ENCODE assay signal across 13 cellular contexts in genomic region chr7:85068796-85069195, GRCh38.
DNase-seq lines count a peak whose midpoint lies in the region; ATAC-seq and TF ChIP-seq lines count a peak whose summit lies in the region.
"Had no signal": no experiment of that assay in that cellular context is flagged by ENCODE, and none has a peak within 500 bp of the region (broad histone marks: within the 10 kb centered on the region; RNA-seq: fewer than 3 reads in every experiment).

No MANE protein-coding gene starts in this region.

- no peak for TF ChIP-seq POLR2A in gastroesophageal sphincter (IDR thresholded peaks at IDR 0.05)
- no peak for TF ChIP-seq POLR2A in transverse colon (IDR thresholded peaks at IDR 0.05)

- no peaks in the 10 kb centered on the region for H3K27me3 ChIP-seq in heart right ventricle
- no peaks in the 10 kb centered on the region for H3K27me3 ChIP-seq in left ventricle myocardium inferior (ENCODE audit: low read depth)
- peaks cover 4% of the 10 kb centered on the region for H3K27me3 ChIP-seq in adipocyte (replicated peaks; ENCODE audit: control insufficient read depth, insufficient read depth, low read length)
- no peaks in the 10 kb centered on the region for H3K27me3 ChIP-seq in gastroesophageal sphincter
- H3K27me3 ChIP-seq in aorta (ENCODE audit: control insufficient read depth in 1 of 2, insufficient read depth in 2 of 2, low read length in 1 of 2): no peaks in the 10 kb centered on the region
- H3K27me3 ChIP-seq in transverse colon: no peaks in the 10 kb centered on the region
- H3K27me3 ChIP-seq: right lobe of liver, upper lobe of left lung had no signal

- intact Hi-C loops in heart right ventricle (cut with DNase I): loop anchor here in 1 of 10 donors (10.0 kb wide), 1 partner anchor 116 kb away; the partner anchor contains the start of gene SEMA3D
- intact Hi-C loops in left ventricle myocardium inferior (cut with micrococcal nuclease): no loop called here
- intact Hi-C loops in aorta (cut with DNase I): loop anchor here in 1 of 2 donors (5.0 kb wide), 2 partner anchors 34 to 104 kb away; no protein-coding TSS in a partner anchor
- intact Hi-C loops in transverse colon (cut with DNase I; ENCODE audit: low total_unique reads): no loop called here

- no peaks in the 10 kb centered on the region for H3K36me3 ChIP-seq in heart right ventricle
- H3K36me3 ChIP-seq in left ventricle myocardium inferior: no peaks in the 10 kb centered on the region
- H3K36me3 ChIP-seq in adipocyte (ENCODE audit: control insufficient read depth, insufficient read depth, low read length, severe bottlenecking): no peaks in the 10 kb centered on the region
- no peaks in the 10 kb centered on the region for H3K36me3 ChIP-seq in gastroesophageal sphincter
- H3K36me3 ChIP-seq in aorta (ENCODE audit: control insufficient read depth in 1 of 2, insufficient read depth in 2 of 2, low read length in 1 of 2): no peaks in the 10 kb centered on the region
- no peaks in the 10 kb centered on the region for H3K36me3 ChIP-seq in transverse colon
- H3K36me3 ChIP-seq: right lobe of liver, upper lobe of left lung had no signal

- no peak overlapping the region for H3K9ac ChIP-seq in adipocyte (ENCODE audit: low read length)

- H3K27ac ChIP-seq in heart right ventricle: no peak overlapping the region
- H3K27ac ChIP-seq in left ventricle myocardium inferior (replicated peaks): no peak overlapping the region
- no peak overlapping the region for H3K27ac ChIP-seq in gastroesophageal sphincter
- H3K27ac ChIP-seq in aorta (ENCODE audit: low read depth in 1 of 2, low read length in 2 of 2): no peak overlapping the region
- no peak overlapping the region for H3K27ac ChIP-seq in transverse colon
- H3K27ac ChIP-seq: right lobe of liver, upper lobe of left lung had no signal

- no peak overlapping the region for H3K4me3 ChIP-seq in heart right ventricle
- no peak overlapping the region for H3K4me3 ChIP-seq in left ventricle myocardium inferior
- no peak overlapping the region for H3K4me3 ChIP-seq in adipocyte (ENCODE audit: low read length)
- H3K4me3 ChIP-seq in gastroesophageal sphincter: no peak overlapping the region
- H3K4me3 ChIP-seq in aorta (ENCODE audit: low read length in 2 of 2): no peak overlapping the region
- no peak overlapping the region for H3K4me3 ChIP-seq in transverse colon
- H3K4me3 ChIP-seq: right lobe of liver, upper lobe of left lung had no signal

- H3K9me3 ChIP-seq in heart right ventricle (no peaks in the 10 kb centered on the region), left ventricle myocardium inferior (replicated peaks) (no peaks in the 10 kb centered on the region), adipocyte (ENCODE audit: control insufficient read depth, low read length) (no peaks in the 10 kb centered on the region), gastroesophageal sphincter (no peaks in the 10 kb centered on the region), aorta (ENCODE audit: control insufficient read depth, low read length) (no peaks in the 10 kb centered on the region), transverse colon (no peaks in the 10 kb centered on the region)
- H3K9me3 ChIP-seq: right lobe of liver, upper lobe of left lung had no signal

- H3K4me1 ChIP-seq in heart right ventricle (peaks cover 0 to 25% (median 8%) of the 10 kb centered on the region in 9 donors), left ventricle myocardium inferior (peaks cover 22% of the 10 kb centered on the region), adipocyte (ENCODE audit: control insufficient read depth, insufficient read depth, low read length) (peaks cover 17% of the 10 kb centered on the region), gastroesophageal sphincter (peaks cover 0 to 9% (median 0%) of the 10 kb centered on the region in 3 donors), aorta (ENCODE audit: control insufficient read depth in 1 of 2, insufficient read depth in 2 of 2, low read length in 2 of 2) (peaks cover 0 to 6% of the 10 kb centered on the region in 2 donors), transverse colon (no peaks in the 10 kb centered on the region)
- H3K4me1 ChIP-seq: right lobe of liver, upper lobe of left lung had no signal

- WGBS in heart right ventricle, 2 donors: 69 to 81% methylated on average over 1 of the region's 1 CpG
- 47 to 59% methylated on average over 1 of the region's 1 CpG for WGBS in gastroesophageal sphincter (ENCODE audit: low coverage in 1 of 2), 2 donors
- 0 to 4% methylated on average over 1 of the region's 1 CpG for WGBS in aorta, 2 donors
- 65 to 66% methylated on average over 1 of the region's 1 CpG for WGBS in transverse colon (ENCODE audit: low coverage in 1 of 2), 2 donors

- no peak for TF ChIP-seq CTCF in heart right ventricle (IDR thresholded peaks at IDR 0.05)
- no peak for TF ChIP-seq CTCF in left ventricle myocardium inferior (IDR thresholded peaks at IDR 0.05; ENCODE audit: borderline replicate concordance)
- TF ChIP-seq CTCF in gastroesophageal sphincter (IDR thresholded peaks at IDR 0.05): no peak
- TF ChIP-seq CTCF in transverse colon (IDR thresholded peaks at IDR 0.05): no peak

- peak in 6 of 8 donors; percentile 44 to 83 (median 58) for ATAC-seq in heart right ventricle
- peak; percentile 72 for ATAC-seq in gastroesophageal sphincter
- peak; percentile 89 for ATAC-seq in aorta (ENCODE audit: low FRiP score)
- no peak for ATAC-seq in HG03565 (IDR thresholded peaks at IDR 0.05; ENCODE audit: unreplicated experiment)
- no peak for ATAC-seq in GM19324 (IDR thresholded peaks at IDR 0.05; ENCODE audit: low FRiP score, unreplicated experiment)
- ATAC-seq: right lobe of liver had no signal

- TF ChIP-seq EP300 in gastroesophageal sphincter (IDR thresholded peaks at IDR 0.05) (no peak), transverse colon (IDR thresholded peaks at IDR 0.05; ENCODE audit: low read depth) (no peak)

- DNase-seq in heart right ventricle: no peak
- no peak for DNase-seq in left ventricle myocardium inferior
- DNase-seq in adipocyte (ENCODE audit: low read depth): peak; percentile 91
- DNase-seq in aorta: no peak
- DNase-seq in transverse colon: no peak
- DNase-seq: ACHN; activated CD8-positive, alpha-beta memory T cell treated with anti-CD3 and anti-CD28 coated beads for 24 hours; activated naive CD4-positive, alpha-beta T cell treated with anti-CD3 and anti-CD28 coated beads, Interleukin-2, amount 50 U/mL, for 16 hours; right lobe of liver; upper lobe of left lung had no signal

- in situ Hi-C loops in transverse colon (cut with MboI; ENCODE audit: low pct_ligation_motif_present in 1 of 4, low pct_unique_long_range_greater_than_20kb in 1 of 4, low sequenced_read_pairs in 3 of 4): loop anchor here in 2 of 4 donors (25.0 kb wide), 2 partner anchors 769 to 794 kb away; no protein-coding TSS in a partner anchor

Comparison
In these comparisons a context has a peak if more than half of its experiments do, and no peak if none do; other contexts are left out.
1. ATAC-seq: peak in heart right ventricle (6 of 8), gastroesophageal sphincter (single experiment) and aorta (single experiment); none in HG03565 (single experiment) and GM19324 (single experiment).